8 cellular contexts compared by ENCODE assay signal in the genomic region with DNA sequence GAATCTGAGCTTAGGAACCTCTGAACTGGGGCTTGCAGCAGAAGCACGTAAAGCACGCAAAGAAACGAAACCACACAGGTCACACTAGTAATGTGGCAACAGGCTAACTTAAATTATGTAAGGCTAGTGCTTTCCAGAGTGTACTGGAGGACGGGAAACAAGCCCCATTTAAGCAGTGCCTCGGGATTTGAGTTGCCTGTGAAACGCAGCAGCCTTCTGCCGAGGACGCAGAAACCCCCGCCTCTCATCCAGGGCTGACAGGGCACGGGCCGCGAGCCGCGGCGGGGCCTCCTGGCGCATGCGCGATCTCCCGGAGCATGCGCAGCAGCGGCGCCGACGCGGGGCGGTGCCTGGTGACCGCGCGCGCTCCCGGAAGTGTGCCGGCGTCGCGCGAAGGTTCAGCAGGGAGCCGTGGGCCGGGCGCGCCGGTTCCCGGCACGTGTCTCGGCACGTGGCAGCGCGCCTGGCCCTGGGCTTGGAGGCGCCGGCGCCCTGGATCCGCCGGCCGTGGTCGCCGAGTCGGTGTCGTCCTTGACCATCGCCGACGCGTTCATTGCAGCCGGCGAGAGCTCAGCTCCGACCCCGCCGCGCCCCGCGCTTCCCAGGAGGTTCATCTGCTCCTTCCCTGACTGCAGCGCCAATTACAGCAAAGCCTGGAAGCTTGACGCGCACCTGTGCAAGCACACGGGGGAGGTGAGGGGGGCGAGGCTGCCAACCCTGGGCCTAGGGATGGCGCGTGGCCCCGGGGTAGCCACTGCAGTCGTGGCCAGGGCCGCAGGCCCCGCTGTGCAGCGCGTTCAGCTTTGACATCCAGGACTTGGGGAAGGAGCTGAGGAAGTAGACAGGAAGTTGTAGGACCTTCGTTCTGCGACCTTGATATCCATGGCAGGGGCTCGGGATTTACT. TPM values are rescaled to one million over a fixed set of nuclear protein-coding genes. Genes with fewer than 3 reads are reported as not detected.
A peak's percentile ranks its signal among the peaks of the same experiment; 100 is the strongest.
DNase-seq lines count a peak whose midpoint lies in the region; ATAC-seq and TF ChIP-seq lines count a peak whose summit lies in the region.

GTF3A (plus strand) TSS at position 374 of the 905 bp plus-strand sequence.

- peak within 1 kb of the TSS; percentile 85 for H4K12ac ChIP-seq in trophoblast cell (ENCODE audit: low read depth, low read length)

- H3K4me1 ChIP-seq in adipocyte (ENCODE audit: control insufficient read depth, insufficient read depth, low read length) (peaks cover 38% of the 10 kb centered on the region), cardiac muscle cell (ENCODE audit: low read depth) (peaks cover 17% of the 10 kb centered on the region), trophoblast cell (ENCODE audit: control insufficient read depth in 1 of 2, insufficient read depth in 2 of 2, low read length in 2 of 2) (peaks cover 9 to 15% of the 10 kb centered on the region in 2 experiments), tibial nerve (peaks cover 0 to 43% (median 29%) of the 10 kb centered on the region in 4 donors)

- no peak within 1 kb of the TSS for H3K23ac ChIP-seq in trophoblast cell (ENCODE audit: low read length)

- peak within 1 kb of the TSS; percentile 82 for H4K91ac ChIP-seq in trophoblast cell (ENCODE audit: low read depth, low read length)

- H3K36me3 ChIP-seq in adipocyte (ENCODE audit: control insufficient read depth, insufficient read depth, low read length, severe bottlenecking), result peaks cover 21% of the 10 kb centered on the region
- peaks cover 4% of the 10 kb centered on the region for H3K36me3 ChIP-seq in cardiac muscle cell
- H3K36me3 ChIP-seq in trophoblast cell (ENCODE audit: control insufficient read depth in 1 of 2, insufficient read depth in 2 of 2, low read length in 2 of 2), result peaks cover 6 to 15% of the 10 kb centered on the region in 2 experiments
- peaks cover 0 to 22% (median 0%) of the 10 kb centered on the region in 3 donors for H3K36me3 ChIP-seq in tibial nerve

- TF ChIP-seq EP300 in tibial nerve (IDR thresholded peaks at IDR 0.05), result peak in 1 of 2 donors; percentile 88

- peak within 1 kb of the TSS; percentile 48 for H3K4ac ChIP-seq in trophoblast cell (ENCODE audit: low read depth, low read length)

- no peak within 1 kb of the TSS for H2AK5ac ChIP-seq in trophoblast cell (ENCODE audit: low read length)

- H4K8ac ChIP-seq in trophoblast cell (ENCODE audit: low read depth, low read length), result peak within 1 kb of the TSS; percentile 95

- no CpG with 5 or more reads among the region's 85 CpGs for WGBS in trophoblast cell (ENCODE audit: extremely low coverage, insufficient coverage, insufficient read length)
- WGBS in tibial nerve, 2 donors, result 1 to 3% methylated on average over 17 to 41 of the region's 85 CpGs

- H3K9ac ChIP-seq in adipocyte (ENCODE audit: low read length) (peak within 1 kb of the TSS; percentile 95), trophoblast cell (ENCODE audit: low read length) (peak within 1 kb of the TSS; percentile 28)

- H2BK12ac ChIP-seq in trophoblast cell (ENCODE audit: low read length), result no peak within 1 kb of the TSS

- ATAC-seq in HG02610 (IDR thresholded peaks at IDR 0.05; ENCODE audit: unreplicated experiment), result peak; percentile 68

- H2BK120ac ChIP-seq in trophoblast cell (ENCODE audit: insufficient read depth, low read length, poor library complexity), result peak within 1 kb of the TSS; percentile 65

- H3K4me3 ChIP-seq in adipocyte (ENCODE audit: low read length) (peak within 1 kb of the TSS; percentile 89), cardiac muscle cell (peak within 1 kb of the TSS; percentile 63), trophoblast cell (ENCODE audit: low read depth, low read length) (peak within 1 kb of the TSS; percentile 81), tibial nerve (peak within 1 kb of the TSS; percentile 69 to 95 (median 76))

- H2BK5ac ChIP-seq in trophoblast cell (ENCODE audit: low read depth, low read length, poor library complexity), result peak within 1 kb of the TSS; percentile 22

- peak within 1 kb of the TSS; percentile 83 for H3K27ac ChIP-seq in cardiac muscle cell
- peak within 1 kb of the TSS; percentile 6 for H3K27ac ChIP-seq in trophoblast cell (ENCODE audit: low read depth, low read length)
- H3K27ac ChIP-seq in tibial nerve, result peak within 1 kb of the TSS; percentile 70 to 93 (median 86)

- peaks cover 4% of the 10 kb centered on the region for H3K79me2 ChIP-seq in trophoblast cell (ENCODE audit: control insufficient read depth, insufficient read depth, low read length, poor library complexity)

- H3K79me1 ChIP-seq in trophoblast cell (ENCODE audit: low read length), result peaks cover 6% of the 10 kb centered on the region

- peak within 1 kb of the TSS; percentile 86 for H3K4me2 ChIP-seq in trophoblast cell (ENCODE audit: low read length)

- H3K18ac ChIP-seq in trophoblast cell (ENCODE audit: low read length), result peak within 1 kb of the TSS; percentile 92

- H3K9me3 ChIP-seq in adipocyte (ENCODE audit: control insufficient read depth, low read length) (no peaks in the 10 kb centered on the region), cardiac muscle cell (ENCODE audit: low read depth) (no peaks in the 10 kb centered on the region), trophoblast cell (ENCODE audit: insufficient read depth, low read depth, low read length) (peaks cover 1% of the 10 kb centered on the region), tibial nerve (no peaks in the 10 kb centered on the region)

- H3K14ac ChIP-seq in trophoblast cell (ENCODE audit: low read length), result peak within 1 kb of the TSS; percentile 82

- H2AFZ ChIP-seq in trophoblast cell (ENCODE audit: insufficient read depth, low read length, poor library complexity), result peak within 1 kb of the TSS; percentile 89

- peak; percentile 72 to 81 for TF ChIP-seq POLR2A in tibial nerve (IDR thresholded peaks at IDR 0.05)

- DNase-seq in GM10266 (ENCODE audit: extremely low spot score) (peak; percentile 97), NCI-H1105 (lab: John Stamatoyannopoulos, UW) (peak; percentile 58), T follicular helper cell (ENCODE audit: low read depth) (peak; percentile 80), adipocyte (ENCODE audit: low read depth) (peak; percentile 95), cardiac muscle cell (ENCODE audit: low read depth in 1 of 2, low spot score in 1 of 2) (peak; percentile 90 to 91), trophoblast cell (peak; percentile 82 to 95), tibial nerve (ENCODE audit: low spot score in 2 of 2) (peak; percentile 53 to 64)

- H3K27me3 ChIP-seq in adipocyte (replicated peaks; ENCODE audit: control insufficient read depth, insufficient read depth, low read length) (no peaks in the 10 kb centered on the region), cardiac muscle cell (no peaks in the 10 kb centered on the region), trophoblast cell (ENCODE audit: insufficient read depth, low read length) (no peaks in the 10 kb centered on the region), tibial nerve (no peaks in the 10 kb centered on the region)

- TF ChIP-seq CTCF in GM10266 (IDR thresholded peaks at IDR 0.05; ENCODE audit: control insufficient read depth, insufficient read depth, low read depth, missing control alignments) (no peak), cardiac muscle cell (IDR thresholded peaks at IDR 0.05; ENCODE audit: low read depth, low read length) (no peak), tibial nerve (IDR thresholded peaks at IDR 0.05) (peak in 2 of 5 experiments; percentile 28 to 35)

RNA-seq across cellular contexts. Expression of gene GTF3A, which starts in this region (rescaled TPM):
- total RNA-seq in cardiac muscle cell (56.9 and 101 TPM in 2 replicates), tibial nerve (100 to 1,000 TPM in 3 of 4 donors, 10 to 100 TPM in 1; 64.5 to 201 (median 123) TPM)
- 108 and 140 TPM in 2 replicates for polyA plus RNA-seq in cardiac muscle cell
- polyA plus RNA-seq in trophoblast cell (2013), result 79.8 and 83.8 TPM in 2 replicates

Comparison
In these comparisons a context has a peak if more than half of its experiments do, and no peak if none do; other contexts are left out.
1. Peak in every context shown above with its lines: DNase-seq, ATAC-seq, H3K4me3 ChIP-seq and H3K27ac ChIP-seq.
2. H3K27ac ChIP-seq: peak in every context shown above with its lines; median percentile 86 in tibial nerve; 83 in cardiac muscle cell; 6 in trophoblast cell.